15 cellular contexts compared by ENCODE assay signal in genomic region chr7:128921866-128922440, GRCh38. TPM values are rescaled to one million over a fixed set of nuclear protein-coding genes. Genes with fewer than 3 reads are reported as not detected.
"Had no signal": no experiment of that assay in that cellular context is flagged by ENCODE, and none has a peak within 500 bp of the region (broad histone marks: within the 10 kb centered on the region; RNA-seq: fewer than 3 reads in every experiment).

No MANE protein-coding gene starts in this region.

- H3K36me3 ChIP-seq: right lobe of liver, upper lobe of left lung had no signal

- H3K9me3 Mint-ChIP-seq: activated naive CD8-positive, alpha-beta T cell treated with anti-CD3 and anti-CD28 coated beads, Interleukin-2, amount 10 ng/mL, durations not matched to agents 7 days and 5 days; naive thymus-derived CD8-positive, alpha-beta T cell had no signal

- H3K27me3 ChIP-seq: right lobe of liver had no signal

- H3K4me3 ChIP-seq: dorsolateral prefrontal cortex, lung, psoas muscle, right lobe of liver, upper lobe of left lung had no signal

- H3K4me1 Mint-ChIP-seq: activated naive CD8-positive, alpha-beta T cell treated with anti-CD3 and anti-CD28 coated beads, Interleukin-2, amount 10 ng/mL, durations not matched to agents 7 days and 5 days; naive thymus-derived CD8-positive, alpha-beta T cell had no signal

- H3K27ac ChIP-seq: dorsolateral prefrontal cortex, psoas muscle, right lobe of liver, upper lobe of left lung had no signal

- ATAC-seq: naive thymus-derived CD8-positive, alpha-beta T cell; psoas muscle; right lobe of liver; stimulated activated naive CD8-positive, alpha-beta T cell treated with anti-CD3 and anti-CD28 coated beads, Interleukin-15, Interleukin-2, amounts not matched to agents 100 U/mL and 50 U/mL, for 24 hours had no signal

- H3K4me3 Mint-ChIP-seq: activated naive CD8-positive, alpha-beta T cell treated with anti-CD3 and anti-CD28 coated beads, Interleukin-2, amount 10 ng/mL, durations not matched to agents 7 days and 5 days; naive thymus-derived CD8-positive, alpha-beta T cell had no signal

- H3K4me1 ChIP-seq: psoas muscle, right lobe of liver had no signal

- DNase-seq: activated CD4-positive, alpha-beta T cell treated with anti-CD3 and anti-CD28 coated beads, Interleukin-2, amount 50 U/mL, for 4 hours; activated gamma-delta T cell; activated naive CD8-positive, alpha-beta T cell treated with anti-CD3 and anti-CD28 coated beads, Interleukin-2, amount 10 ng/mL, durations not matched to agents 7 days and 5 days; anterior cingulate cortex; hypothalamus; naive thymus-derived CD8-positive, alpha-beta T cell; occipital lobe; stimulated activated CD4-positive, alpha-beta T cell treated with anti-CD3 and anti-CD28 coated beads, Interleukin-12 subunit alpha, Interleukin-12 subunit beta, amount 100 ng/mL, for 4 hours; stimulated activated naive CD8-positive, alpha-beta T cell treated with anti-CD3 and anti-CD28 coated beads, Interleukin-15, Interleukin-2, amounts not matched to agents 100 U/mL and 50 U/mL, for 24 hours; T-helper 2 cell had no signal

- H3K27ac Mint-ChIP-seq: activated naive CD8-positive, alpha-beta T cell treated with anti-CD3 and anti-CD28 coated beads, Interleukin-2, amount 10 ng/mL, durations not matched to agents 7 days and 5 days; naive thymus-derived CD8-positive, alpha-beta T cell had no signal

- H3K36me3 Mint-ChIP-seq: activated naive CD8-positive, alpha-beta T cell treated with anti-CD3 and anti-CD28 coated beads, Interleukin-2, amount 10 ng/mL, durations not matched to agents 7 days and 5 days; naive thymus-derived CD8-positive, alpha-beta T cell had no signal

- H3K9me3 ChIP-seq: psoas muscle, right lobe of liver, upper lobe of left lung had no signal

RNA-seq across cellular contexts. Expression of gene KCP, which starts 11.4 kb away (rescaled TPM):
- polyA plus RNA-seq: naive thymus-derived CD8-positive, alpha-beta T cell had no signal
